10 cellular contexts compared by ENCODE assay signal in genomic region chr11:8765294-8765693, GRCh38.
DNase-seq lines count a peak whose midpoint lies in the region; ATAC-seq, FAIRE-seq and TF ChIP-seq lines count a peak whose summit lies in the region.
"Had no signal": no experiment of that assay in that cellular context is flagged by ENCODE, and none has a peak within 500 bp of the region (broad histone marks: within the 10 kb centered on the region; RNA-seq: fewer than 3 reads in every experiment).

No MANE protein-coding gene starts in this region.

- 87% methylated on average over 1 of the region's 1 CpG for WGBS in HepG2 (ENCODE audit: low lambda C conversion rate)
- WGBS in testis, 2 donors: 81 to 95% methylated on average over 1 of the region's 1 CpG

- H3K27me3 ChIP-seq in brain microvascular endothelial cell (replicated peaks) (no peaks in the 10 kb centered on the region), HepG2 (ENCODE audit: control insufficient read depth in 1 of 2, insufficient read depth in 2 of 2, low read length in 2 of 2) (no peaks in the 10 kb centered on the region), testis (no peaks in the 10 kb centered on the region)

- no peaks in the 10 kb centered on the region for H4K20me1 ChIP-seq in HepG2 (ENCODE audit: insufficient read depth, low read length)

- H3K9me3 ChIP-seq in HepG2 (ENCODE audit: low read length) (no peaks in the 10 kb centered on the region), testis (no peaks in the 10 kb centered on the region)
- H3K9me3 ChIP-seq: lower lobe of right lung had no signal

- peak; percentile 10 for DNase-seq in HT-29 (ENCODE audit: low spot score)
- peak; percentile 57 for DNase-seq in brain microvascular endothelial cell
- peak; percentile 49 for DNase-seq in HepG2 (ENCODE audit: low spot score)
- no peak for DNase-seq in testis
- no peak for DNase-seq in omental fat pad (ENCODE audit: low spot score)
- no peak for DNase-seq in CD14-positive monocyte (ENCODE audit: low spot score)
- no peak for DNase-seq in KBM-7
- DNase-seq: lower lobe of right lung, MV-4-11 had no signal

- no peak overlapping the region for H3K4me3 Mint-ChIP-seq in CD14-positive monocyte

- H3K36me3 ChIP-seq in brain microvascular endothelial cell (replicated peaks) (no peaks in the 10 kb centered on the region), HepG2 (replicated peaks in 1 of 2; ENCODE audit: control insufficient read depth in 1 of 2, insufficient read depth in 2 of 2, low read length in 2 of 2) (no peaks in the 10 kb centered on the region), testis (ENCODE audit: low read depth, missing control alignments) (no peaks in the 10 kb centered on the region)
- H3K36me3 ChIP-seq: lower lobe of right lung had no signal

- no peaks in the 10 kb centered on the region for H3K4me1 Mint-ChIP-seq in CD14-positive monocyte

- no peak for TF ChIP-seq CTCF in brain microvascular endothelial cell (IDR thresholded peaks at IDR 0.05; ENCODE audit: low read depth, low read length, missing control alignments)
- no peak for TF ChIP-seq CTCF in HepG2 (CRISPR knock-in tag; IDR thresholded peaks at IDR 0.05)
- TF ChIP-seq CTCF in testis (IDR thresholded peaks at IDR 0.05): no peak
- TF ChIP-seq CTCF in omental fat pad (IDR thresholded peaks at IDR 0.05): no peak
- TF ChIP-seq CTCF in CD14-positive monocyte (IDR thresholded peaks at IDR 0.05): no peak

- intact Hi-C loops in HepG2 (cut with micrococcal nuclease; ENCODE audit: unreplicated experiment) (no loop called here), testis (cut with DNase I; ENCODE audit: low total_unique reads) (no loop called here), CD14-positive monocyte (cut with micrococcal nuclease) (no loop called here)

- no peak for FAIRE-seq in HepG2 (lab: Jason Lieb, UNC)

- peaks cover 0 to 1% (median 0%) of the 10 kb centered on the region in 7 donors for H3K9me3 Mint-ChIP-seq in CD14-positive monocyte

- BruUV-seq in HepG2 (replicated peaks; lab: Mats Ljungman, UMichigan): no TSS peak

- H3K4me1 ChIP-seq in HepG2 (ENCODE audit: insufficient read depth, low read length) (0 out of 2 replicates have a peak, but pooled peaks cover 7% of the 10 kb centered on the region), testis (peaks cover 54% of the 10 kb centered on the region)

- TF ChIP-seq POLR2A in HepG2 (IDR thresholded peaks at IDR 0.05; ENCODE audit: insufficient read depth in 1 of 2, low read depth in 2 of 2, low read length in 2 of 2): no peak
- no peak for TF ChIP-seq POLR2A in testis (IDR thresholded peaks at IDR 0.05)

- no peaks in the 10 kb centered on the region for H3K79me2 ChIP-seq in HepG2 (ENCODE audit: insufficient read depth, low read length)

- TF ChIP-seq EP300 in HepG2 (IDR thresholded peaks at IDR 0.05; ENCODE audit: low read depth in 2 of 2, low read length in 2 of 2): no peak
- TF ChIP-seq EP300 in HepG2 (CRISPR knock-in tag; IDR thresholded peaks at IDR 0.05; ENCODE audit: borderline replicate concordance): no peak

- in situ Hi-C loops in brain microvascular endothelial cell (cut with HindIII; ENCODE audit: low pct_ligation_motif_present, low sequenced_read_pairs) (no loop called here), HepG2 (cut with HindIII; ENCODE audit: extremely low pct_ligation_motif_present, low pct_unique_long_range_greater_than_20kb) (no loop called here), KBM-7 (cut with MboI; ENCODE audit: low pct_unique_long_range_greater_than_20kb, low sequenced_read_pairs) (no loop called here)

- ATAC-seq in HepG2 (peak; percentile 43; the same call in 1 of the 3 replicates), omental fat pad (ENCODE audit: low FRiP score) (no peak), HG02981 (IDR thresholded peaks at IDR 0.05; ENCODE audit: unreplicated experiment) (no peak)

- H3K27ac ChIP-seq in brain microvascular endothelial cell: no peak overlapping the region
- H3K27ac ChIP-seq in HepG2 (ENCODE audit: extremely low read length, insufficient read depth, low read length): no peak overlapping the region
- peak overlapping the region; percentile 81 to 85 for H3K27ac ChIP-seq in testis
- H3K27ac ChIP-seq: lower lobe of right lung had no signal

- POLR2A ChIA-PET in HepG2 (lab: Yijun Ruan, JAX): interaction anchor here (1.6 kb wide), 1 partner anchor 77 kb away, joined by 3 read pairs; no protein-coding TSS in a partner anchor

- H3K9ac ChIP-seq in HepG2 (ENCODE audit: insufficient read depth, low read depth, low read length): no peak overlapping the region

- H3K4me3 ChIP-seq in brain microvascular endothelial cell (ENCODE audit: low read depth, low read length) (no peak overlapping the region), HepG2 (replicated peaks in 1 of 3; ENCODE audit: insufficient read depth in 1 of 3, low read depth in 2 of 3, low read length in 3 of 3) (no peak overlapping the region), testis (no peak overlapping the region)
- H3K4me3 ChIP-seq: lower lobe of right lung had no signal

- no peak overlapping the region for H3K4me2 ChIP-seq in HepG2 (ENCODE audit: low read depth, low read length)

- H2AFZ ChIP-seq in HepG2 (ENCODE audit: low read length): no peak overlapping the region

- TF ChIP-seq RAD21 in HepG2 (CRISPR knock-in tag; IDR thresholded peaks at IDR 0.05): no peak

- CTCF ChIA-PET in HepG2 (lab: Yijun Ruan, JAX; ENCODE audit: low intra/inter-chr PET ratio, low total read pairs): no interaction called here

- no peaks in the 10 kb centered on the region for H3K36me3 Mint-ChIP-seq in CD14-positive monocyte

- no peak overlapping the region for H3K27ac Mint-ChIP-seq in CD14-positive monocyte

- peaks cover 0 to 2% (median 0%) of the 10 kb centered on the region in 3 donors for H3K27me3 Mint-ChIP-seq in CD14-positive monocyte (ENCODE audit: low read depth in 3 of 3)

TF ChIP-seq in HepG2, 621 proteins besides CTCF, POLR2A, EP300 and RAD21 (continues in another document):
- TF ChIP-seq ZNF556 (CRISPR knock-in tag; IDR thresholded peaks at IDR 0.05; ENCODE audit: borderline replicate concordance) (no peak), ZNF639 (CRISPR knock-in tag; conservative IDR thresholded peaks at IDR 0.05) (no peak), ATF1 (CRISPR knock-in tag; IDR thresholded peaks at IDR 0.05) (no peak), RELA (CRISPR knock-in tag; IDR thresholded peaks at IDR 0.05) (no peak), ZNF282 (IDR thresholded peaks at IDR 0.05; ENCODE audit: partially characterized antibody) (no peak), RFXAP (CRISPR knock-in tag; IDR thresholded peaks at IDR 0.05; ENCODE audit: borderline replicate concordance) (no peak), ZNF138 (CRISPR knock-in tag; IDR thresholded peaks at IDR 0.05; ENCODE audit: low read depth) (no peak), ZNF766 (CRISPR knock-in tag; IDR thresholded peaks at IDR 0.05; ENCODE audit: borderline replicate concordance) (no peak), ZNF296 (CRISPR knock-in tag; conservative IDR thresholded peaks at IDR 0.05) (no peak), SRF (IDR thresholded peaks at IDR 0.05; ENCODE audit: low read depth, low read length) (no peak), HOXA5 (CRISPR knock-in tag; IDR thresholded peaks at IDR 0.05) (no peak), ZNF136 (CRISPR knock-in tag; IDR thresholded peaks at IDR 0.05; ENCODE audit: low read depth) (no peak), CREB1 (IDR thresholded peaks at IDR 0.05) (no peak), CREB1 (CRISPR knock-in tag; IDR thresholded peaks at IDR 0.05) (0 out of 2 replicates have a peak, but pooled peaks have one; percentile 26), ELF3 (CRISPR knock-in tag; IDR thresholded peaks at IDR 0.05) (0 out of 2 replicates have a peak, but pooled peaks have one; percentile 22), MTA1 (CRISPR knock-in tag; IDR thresholded peaks at IDR 0.05; ENCODE audit: borderline replicate concordance) (no peak), ATF7 (IDR thresholded peaks at IDR 0.05) (peak; percentile 95), ATF7 (CRISPR knock-in tag; IDR thresholded peaks at IDR 0.05) (no peak), AGO2 (optimal IDR thresholded peaks at IDR 0.05; ENCODE audit: low read depth, low read length) (no peak), GFI1 (CRISPR knock-in tag; IDR thresholded peaks at IDR 0.05; ENCODE audit: borderline replicate concordance) (no peak), ZNF124 (CRISPR knock-in tag; IDR thresholded peaks at IDR 0.05) (no peak), ZBTB21 (CRISPR knock-in tag; IDR thresholded peaks at IDR 0.05) (peak; percentile 64; the same call in 1 of the 2 replicates)

Comparison
In these comparisons a context has a peak if more than half of its experiments do, and no peak if none do; other contexts are left out.
1. DNase-seq: peak in HT-29 (single experiment), brain microvascular endothelial cell (single experiment) and HepG2 (single experiment); none in testis (single experiment), omental fat pad (single experiment), CD14-positive monocyte (single experiment) and KBM-7 (single experiment).
2. H3K27ac ChIP-seq: peak in testis (2 of 2); none in brain microvascular endothelial cell (single experiment) and HepG2 (single experiment).